In the genomic region with DNA sequence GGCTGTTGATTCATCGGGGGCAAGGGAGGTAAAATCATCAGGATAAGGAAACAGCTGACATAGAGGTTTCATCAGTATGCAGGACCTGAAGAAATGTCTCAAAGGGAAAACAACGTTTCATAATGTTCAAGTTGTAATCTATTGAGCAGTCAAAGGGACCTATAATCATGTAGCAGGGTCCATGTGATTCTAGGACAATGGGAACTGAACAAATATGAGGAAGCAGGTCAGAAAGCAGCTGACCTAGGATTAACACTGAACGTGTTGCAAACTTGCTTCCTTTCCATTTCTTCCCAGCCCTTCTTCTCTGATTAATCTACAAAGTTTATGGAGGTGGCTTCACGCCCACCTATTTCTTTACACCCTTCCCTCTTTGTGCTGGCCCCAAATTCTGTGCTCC, we compare ENCODE assay signal across 23 cellular contexts.
"Had no signal": no experiment of that assay in that cellular context is flagged by ENCODE, and none has a peak within 500 bp of the region (broad histone marks: within the 10 kb centered on the region; RNA-seq: fewer than 3 reads in every experiment).

No MANE protein-coding gene starts in this region.

- H3K27ac Mint-ChIP-seq: activated CD4-positive, alpha-beta memory T cell treated with anti-CD3 and anti-CD28 coated beads for 36 hours; activated CD4-positive, alpha-beta T cell treated with anti-CD3 and anti-CD28 coated beads, Interleukin-2, amount 10 ng/mL, durations not matched to agents 7 days and 5 days; activated naive CD8-positive, alpha-beta T cell treated with anti-CD3 and anti-CD28 coated beads, Interleukin-2, amount 10 ng/mL, durations not matched to agents 7 days and 5 days; T-cell had no signal

- H3K36me3 ChIP-seq: adrenal gland, breast epithelium had no signal

- H3K36me3 Mint-ChIP-seq: activated CD4-positive, alpha-beta memory T cell treated with anti-CD3 and anti-CD28 coated beads for 36 hours; activated naive CD8-positive, alpha-beta T cell treated with anti-CD3 and anti-CD28 coated beads, Interleukin-2, amount 10 ng/mL, durations not matched to agents 7 days and 5 days; T-cell had no signal

- H3K9me3 Mint-ChIP-seq: activated CD4-positive, alpha-beta memory T cell treated with anti-CD3 and anti-CD28 coated beads for 36 hours; activated CD4-positive, alpha-beta T cell treated with anti-CD3 and anti-CD28 coated beads, Interleukin-2, amount 10 ng/mL, durations not matched to agents 7 days and 5 days; activated naive CD8-positive, alpha-beta T cell treated with anti-CD3 and anti-CD28 coated beads, Interleukin-2, amount 10 ng/mL, durations not matched to agents 7 days and 5 days; activated T-cell treated with anti-CD3 and anti-CD28 coated beads, Interleukin-2, amount 50 U/mL, for 4 hours; T-cell had no signal

- H3K4me1 ChIP-seq: adrenal gland, breast epithelium had no signal

- H3K4me3 ChIP-seq: adrenal gland, breast epithelium had no signal

- H3K27ac ChIP-seq: adrenal gland, breast epithelium, VCaP had no signal

- DNase-seq: activated CD4-positive, alpha-beta memory T cell treated with anti-CD3 and anti-CD28 coated beads for 36 hours; activated CD4-positive, alpha-beta T cell treated with anti-CD3 and anti-CD28 coated beads, Interleukin-2, amount 10 ng/mL, durations not matched to agents 7 days and 5 days; activated CD4-positive, CD25-positive, alpha-beta regulatory T cell; activated CD8-positive, alpha-beta memory T cell treated with anti-CD3 and anti-CD28 coated beads for 24 hours; activated naive CD4-positive, alpha-beta T cell treated with anti-CD3 and anti-CD28 coated beads, Interleukin-2, amount 50 U/mL, for 16 hours; activated naive CD8-positive, alpha-beta T cell treated with anti-CD3 and anti-CD28 coated beads, Interleukin-2, amount 10 ng/mL, durations not matched to agents 7 days and 5 days; activated T-cell treated with anti-CD3 and anti-CD28 coated beads, Interleukin-2, amount 50 U/mL, for 4 hours; adrenal gland; anterior cingulate cortex; caudate nucleus; KG1; NCI-H1048; NCI-H146; NCI-H1930; NCI-H2227 treated with DMSO at 0.1 percent for 48 hours; NCI-H526 treated with DMSO at 0.1 percent for 48 hours; OCI-M1; SHP77 treated with DMSO at 0.1 percent for 48 hours; T-cell; T-helper 2 cell; T1000 had no signal

- H3K4me3 Mint-ChIP-seq: activated CD4-positive, alpha-beta memory T cell treated with anti-CD3 and anti-CD28 coated beads for 36 hours; activated CD4-positive, alpha-beta T cell treated with anti-CD3 and anti-CD28 coated beads, Interleukin-2, amount 10 ng/mL, durations not matched to agents 7 days and 5 days; activated naive CD8-positive, alpha-beta T cell treated with anti-CD3 and anti-CD28 coated beads, Interleukin-2, amount 10 ng/mL, durations not matched to agents 7 days and 5 days; activated T-cell treated with anti-CD3 and anti-CD28 coated beads, Interleukin-2, amount 50 U/mL, for 4 hours; T-cell had no signal

- H3K9me3 ChIP-seq: adrenal gland, breast epithelium had no signal

- H3K27me3 ChIP-seq: adrenal gland, breast epithelium had no signal

- H3K4me1 Mint-ChIP-seq: activated CD4-positive, alpha-beta T cell treated with anti-CD3 and anti-CD28 coated beads, Interleukin-2, amount 10 ng/mL, durations not matched to agents 7 days and 5 days; activated naive CD8-positive, alpha-beta T cell treated with anti-CD3 and anti-CD28 coated beads, Interleukin-2, amount 10 ng/mL, durations not matched to agents 7 days and 5 days; T-cell had no signal
